Comparison of ENCODE assay signal across 8 cellular contexts in the genomic region with DNA sequence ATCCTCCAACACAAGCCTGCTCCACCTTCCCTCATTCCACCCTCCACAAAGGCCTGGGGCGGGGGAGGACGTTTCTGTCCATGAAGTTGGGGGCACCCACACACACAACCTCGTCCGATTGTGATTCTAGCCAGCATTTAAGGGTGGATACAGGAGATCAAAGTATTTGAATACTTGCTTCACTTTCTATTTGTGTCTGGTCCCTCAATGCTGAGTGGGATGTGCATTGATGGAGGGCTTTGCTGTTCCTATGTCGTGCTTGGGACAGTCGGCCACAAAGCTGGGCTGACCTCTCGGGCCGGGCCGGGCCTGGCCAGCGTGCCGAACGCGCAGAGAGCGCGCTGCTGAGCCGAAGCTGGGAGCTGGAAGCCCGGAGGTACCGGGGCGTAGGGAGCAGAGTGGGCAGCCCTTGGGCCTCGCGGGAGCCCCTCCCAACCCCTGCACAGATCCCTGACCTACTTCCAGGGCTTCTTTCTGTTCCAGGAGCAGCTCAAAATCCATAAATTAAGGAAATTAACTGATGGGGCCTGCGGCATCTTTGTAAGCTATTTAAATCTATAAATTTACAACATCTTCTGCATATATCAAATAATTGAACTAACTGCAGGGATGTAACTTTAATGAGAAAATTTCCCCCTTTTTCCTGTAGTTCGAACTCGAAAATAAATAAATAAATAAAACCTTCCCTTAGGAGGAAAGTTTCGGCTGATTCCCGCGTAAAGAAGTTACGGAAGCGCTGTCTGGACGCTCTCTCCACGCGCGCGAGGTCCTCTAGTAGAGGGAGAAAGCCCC. TPM values are rescaled to one million over a fixed set of nuclear protein-coding genes. Genes with fewer than 3 reads are reported as not detected.
DNase-seq lines count a peak whose midpoint lies in the region; ATAC-seq and TF ChIP-seq lines count a peak whose summit lies in the region.

No MANE protein-coding gene starts in this region.

- H3K4me1 ChIP-seq in Panc1 (ENCODE audit: control insufficient read depth, insufficient read depth, low read length) (peaks cover 7% of the 10 kb centered on the region; the same call in 1 of the 2 replicates), esophagus (ENCODE audit: control insufficient read depth in 2 of 2, insufficient read depth in 2 of 2, low read length in 1 of 2) (peaks cover 0 to 6% of the 10 kb centered on the region in 2 donors)

- no peak overlapping the region for H3K27ac ChIP-seq in CD4-positive, alpha-beta T cell (ENCODE audit: low read depth, low read length)
- H3K27ac ChIP-seq in Panc1 (ENCODE audit: low read length): peak overlapping the region; percentile 78
- H3K27ac ChIP-seq in esophagus (ENCODE audit: low read depth in 2 of 2, low read length in 1 of 2): peak overlapping the region; percentile 91 to 96

- H3K36me3 Mint-ChIP-seq in CD4-positive, alpha-beta T cell (ENCODE audit: low read depth): no peaks in the 10 kb centered on the region
- H3K36me3 Mint-ChIP-seq in neural crest cell (ENCODE audit: low read depth): peaks cover under 1% of the 10 kb centered on the region

- H3K4me1 Mint-ChIP-seq in CD4-positive, alpha-beta T cell (ENCODE audit: low read depth): no peaks in the 10 kb centered on the region
- H3K4me1 Mint-ChIP-seq in neural crest cell: peaks cover 21% of the 10 kb centered on the region

- no peaks in the 10 kb centered on the region for H3K9me3 ChIP-seq in CD4-positive, alpha-beta T cell (ENCODE audit: control insufficient read depth, low read length)
- H3K9me3 ChIP-seq in Panc1 (ENCODE audit: control insufficient read depth, insufficient read depth, low read depth, low read length) (no peaks in the 10 kb centered on the region), esophagus (ENCODE audit: control insufficient read depth in 2 of 2, insufficient read depth in 1 of 2, low read depth in 1 of 2, low read length in 1 of 2) (no peaks in the 10 kb centered on the region)

- TF ChIP-seq CTCF in CD4-positive, alpha-beta T cell (IDR thresholded peaks at IDR 0.05): no peak
- no peak for TF ChIP-seq CTCF in Panc1 (IDR thresholded peaks at IDR 0.05)
- TF ChIP-seq CTCF in neural crest cell (conservative IDR thresholded peaks at IDR 0.05): no peak

- ATAC-seq in CD4-positive, alpha-beta T cell (ENCODE audit: poor library complexity): no peak
- ATAC-seq in Panc1: no peak
- no peak for ATAC-seq in activated CD4-positive, CD25-positive, alpha-beta regulatory T cell treated with anti-CD3 and anti-CD28 coated beads, Interleukin-2, amount 50 U/mL, for 24 hours

- in situ Hi-C loops in Panc1 (cut with HindIII; ENCODE audit: low pct_unique_long_range_greater_than_20kb, low sequenced_read_pairs): no loop called here

- H3K27me3 ChIP-seq in CD4-positive, alpha-beta T cell (ENCODE audit: control insufficient read depth, insufficient read depth, low read length): peaks cover 37% of the 10 kb centered on the region
- no peaks in the 10 kb centered on the region for H3K27me3 ChIP-seq in Panc1 (ENCODE audit: control insufficient read depth, insufficient read depth, low read length)
- H3K27me3 ChIP-seq in esophagus (ENCODE audit: control insufficient read depth in 1 of 2, insufficient read depth in 2 of 2, low read length in 2 of 2): no peaks in the 10 kb centered on the region

- H3K9me3 Mint-ChIP-seq in CD4-positive, alpha-beta T cell: no peaks in the 10 kb centered on the region
- H3K9me3 Mint-ChIP-seq in neural crest cell: no peaks in the 10 kb centered on the region

- H3K4me3 ChIP-seq in Panc1 (ENCODE audit: low read depth in 2 of 2, low read length in 2 of 2) (peak overlapping the region; percentile 70 to 71), esophagus (ENCODE audit: low read depth in 1 of 2, low read length in 2 of 2) (peak overlapping the region; percentile 62 to 69)

- no peaks in the 10 kb centered on the region for H3K36me3 ChIP-seq in Panc1 (ENCODE audit: control insufficient read depth, insufficient read depth, low read length)
- no peaks in the 10 kb centered on the region for H3K36me3 ChIP-seq in esophagus (ENCODE audit: control insufficient read depth in 2 of 2, insufficient read depth in 2 of 2, low read length in 1 of 2)

- intact Hi-C loops in CD4-positive, alpha-beta T cell (cut with DNase I, micrococcal nuclease): loop anchor here in 1 of 2 experiments (5.0 kb wide), 1 partner anchor 353 kb away; no protein-coding TSS in a partner anchor
- intact Hi-C loops in Panc1 (cut with micrococcal nuclease; ENCODE audit: unreplicated experiment): no loop called here

- peaks cover 47% of the 10 kb centered on the region for H3K27me3 Mint-ChIP-seq in CD4-positive, alpha-beta T cell
- peaks cover 8% of the 10 kb centered on the region for H3K27me3 Mint-ChIP-seq in neural crest cell (ENCODE audit: low read depth)

- peak overlapping the region; percentile 67 for H3K4me3 Mint-ChIP-seq in CD4-positive, alpha-beta T cell
- H3K4me3 Mint-ChIP-seq in neural crest cell: peak overlapping the region; percentile 93

- CTCF ChIA-PET in CD4-positive, alpha-beta T cell (lab: Charles Lee): interaction anchor here (0.8 to 5.3 kb wide), 3 partner anchors 15 to 24 kb away, joined by 3 to 27 read pairs (median 3); no protein-coding TSS in a partner anchor
- CTCF ChIA-PET in Panc1 (lab: Charles Lee): interaction anchor here (0.5 to 1.1 kb wide), 10 partner anchors 17 to 565 kb away, joined by 3 to 9 read pairs (median 5); no protein-coding TSS in a partner anchor

- no peak overlapping the region for H3K27ac Mint-ChIP-seq in CD4-positive, alpha-beta T cell
- H3K27ac Mint-ChIP-seq in neural crest cell (ENCODE audit: unreplicated experiment): peak overlapping the region; percentile 95

- 24 to 28% methylated on average over 34 of the region's 34 CpGs for WGBS in esophagus, 2 donors

- POLR2A ChIA-PET in CD4-positive, alpha-beta T cell (lab: Charles Lee): interaction anchor here (1.3 kb wide), 1 partner anchor 17 kb away, joined by 4 read pairs; no protein-coding TSS in a partner anchor
- POLR2A ChIA-PET in Panc1 (lab: Charles Lee): interaction anchor here (0.6 kb wide), 2 partner anchors 232 to 400 kb away, joined by 4 to 6 read pairs; no protein-coding TSS in a partner anchor

- no peak for DNase-seq in CD4-positive, alpha-beta T cell
- DNase-seq in Panc1 (ENCODE audit: low read depth, low spot score): no peak
- DNase-seq in neural crest cell (ENCODE audit: low read depth, low spot score): no peak
- DNase-seq in activated gamma-delta T cell treated with Interleukin-2 at 50 U/mL for 16 hours: no peak
- no peak for DNase-seq in stimulated activated naive CD4-positive, alpha-beta T cell treated with Interleukin-2 at 50 U/mL for 16 hours (lab: John Stamatoyannopoulos, UW)
- DNase-seq in RKO (ENCODE audit: low spot score): no peak

- TSS peak; percentile 95 for BruUV-seq in Panc1 (replicated peaks; lab: Mats Ljungman, UMichigan)

RNA-seq across cellular contexts. Expression of a gene that starts 1.9 kb away (rescaled TPM):
- total RNA-seq in CD4-positive, alpha-beta T cell: 1 to 10 TPM; 3.6 to 3.9 TPM
- 27.8 TPM for total RNA-seq in Panc1 (2021; ENCODE audit: unreplicated experiment)
- polyA plus RNA-seq in Panc1 (2012; ENCODE audit: insufficient read length): 46.7 TPM
- 10 to 100 TPM; 23.8 to 33.1 TPM for polyA plus RNA-seq in esophagus
- total RNA-seq in neural crest cell: 58.3 and 59.1 TPM in 2 replicates
